Comparison of ENCODE assay signal across 12 cellular contexts in the genomic region with DNA sequence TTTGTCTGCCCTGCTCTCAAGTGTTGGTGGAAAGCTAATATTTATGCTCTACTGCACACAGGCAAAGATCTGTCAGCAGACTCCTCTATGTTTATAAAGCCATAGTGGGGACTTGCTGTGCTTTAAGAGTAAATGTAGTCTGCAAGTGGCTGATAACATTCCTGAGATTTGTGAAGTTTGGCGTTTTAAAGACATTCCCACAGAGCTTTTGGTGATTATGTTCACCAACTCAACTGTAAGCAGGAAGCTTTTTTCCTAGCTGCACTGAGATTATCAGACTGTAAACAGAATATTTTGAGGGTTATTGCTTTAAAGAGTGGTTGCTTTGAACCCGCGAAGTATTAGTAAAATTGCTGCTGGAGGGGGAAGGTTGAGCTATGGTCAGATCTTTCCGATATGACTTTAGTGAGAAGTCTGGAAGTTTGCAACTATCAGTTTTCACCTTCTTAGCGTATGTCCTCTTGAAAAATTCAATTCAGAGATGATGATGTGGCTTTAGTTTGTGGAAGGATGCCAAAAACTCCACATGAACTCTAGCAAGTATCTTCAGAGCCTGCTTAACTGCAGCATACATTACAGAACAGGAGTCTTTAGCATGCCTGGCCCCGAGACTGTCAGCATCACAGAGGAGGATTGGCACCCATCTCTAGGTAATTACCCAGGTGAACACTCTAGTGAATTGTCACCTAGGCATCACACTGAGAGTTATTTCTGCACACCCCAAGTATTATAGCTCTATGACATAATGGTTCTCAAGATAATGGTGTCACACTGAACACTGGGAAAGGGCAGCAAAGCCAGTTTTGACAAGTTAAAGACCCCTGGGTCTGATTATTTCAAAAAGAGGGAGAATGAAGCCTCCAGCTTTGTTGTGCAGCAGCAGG.
DNase-seq lines count a peak whose midpoint lies in the region; ATAC-seq and TF ChIP-seq lines count a peak whose summit lies in the region.
"Had no signal": no experiment of that assay in that cellular context is flagged by ENCODE, and none has a peak within 500 bp of the region (broad histone marks: within the 10 kb centered on the region; RNA-seq: fewer than 3 reads in every experiment).

No MANE protein-coding gene starts in this region.

- in situ Hi-C loops in Caki2 (cut with HindIII; ENCODE audit: low pct_unique_long_range_greater_than_20kb, low sequenced_read_pairs) (no loop called here), astrocyte of the cerebellum (cut with HindIII; ENCODE audit: low sequenced_read_pairs) (no loop called here)

- no peak overlapping the region for H4K8ac ChIP-seq in mesenchymal stem cell (ENCODE audit: low read length)

- no peak for TF ChIP-seq CTCF in astrocyte of the cerebellum (IDR thresholded peaks at IDR 0.05; ENCODE audit: low read depth, low read length, missing control alignments)

- H3K18ac ChIP-seq in mesenchymal stem cell (ENCODE audit: low read depth in 1 of 2, low read length in 2 of 2) = peak overlapping the region in 1 of 2 experiments; percentile 16

- no peak overlapping the region for H2BK5ac ChIP-seq in mesenchymal stem cell (ENCODE audit: low read depth, low read length, poor library complexity, severe bottlenecking)

- no peaks in the 10 kb centered on the region for H3K36me3 ChIP-seq in mesenchymal stem cell (ENCODE audit: control insufficient read depth in 1 of 2, insufficient read depth in 2 of 2, low read depth in 1 of 2, low read length in 2 of 2)
- H3K36me3 ChIP-seq: upper lobe of left lung had no signal

- no peak overlapping the region for H2AFZ ChIP-seq in mesenchymal stem cell (ENCODE audit: low read depth, low read length)

- no peak overlapping the region for H3K9ac ChIP-seq in mesenchymal stem cell (ENCODE audit: low read length)

- no peak for ATAC-seq in GM18873 (IDR thresholded peaks at IDR 0.05; ENCODE audit: low FRiP score, unreplicated experiment)
- ATAC-seq: activated CD8-positive, alpha-beta T cell treated with anti-CD3 and anti-CD28 coated beads for 36 hours; CD8-positive, alpha-beta T cell had no signal

- no peaks in the 10 kb centered on the region for H3K9me3 ChIP-seq in mesenchymal stem cell (ENCODE audit: control insufficient read depth, low read length)
- H3K9me3 ChIP-seq: upper lobe of left lung had no signal

- peak overlapping the region; percentile 78 for H3K27ac ChIP-seq in mesenchymal stem cell (ENCODE audit: low read length, poor library complexity, severe bottlenecking)
- H3K27ac ChIP-seq: skin epidermis, upper lobe of left lung had no signal

- peaks cover 2% of the 10 kb centered on the region for H3K4me1 ChIP-seq in mesenchymal stem cell (ENCODE audit: control insufficient read depth, insufficient read depth, low read depth, low read length)
- H3K4me1 ChIP-seq: upper lobe of left lung had no signal

- WGBS in mesenchymal stem cell = 31% methylated on average over 5 of the region's 6 CpGs

- H3K23ac ChIP-seq in mesenchymal stem cell (ENCODE audit: low read length in 2 of 2) = no peak overlapping the region

- H3K27me3 ChIP-seq in mesenchymal stem cell (ENCODE audit: control insufficient read depth in 1 of 2, insufficient read depth in 1 of 2, low read length in 2 of 2) = no peaks in the 10 kb centered on the region
- H3K27me3 ChIP-seq: upper lobe of left lung had no signal

- H3K79me1 ChIP-seq in mesenchymal stem cell (replicated peaks; ENCODE audit: low read length, poor library complexity, severe bottlenecking) = no peaks in the 10 kb centered on the region

- peak overlapping the region; percentile 31 for H2AK5ac ChIP-seq in mesenchymal stem cell (ENCODE audit: low read length, severe bottlenecking)

- DNase-seq in Caki2 (ENCODE audit: low read depth) (peak; percentile 72), NCI-H1105 treated with DMSO at 0.1 percent for 48 hours (lab: John Stamatoyannopoulos, UW) (peak; percentile 33), astrocyte of the cerebellum (ENCODE audit: low read depth) (peak; percentile 82), mesenchymal stem cell (peak; percentile 85), T-helper 1 cell (no peak), Kasumi-1 (lab: John Stamatoyannopoulos, UW) (no peak)
- no peak for DNase-seq in stimulated activated naive CD4-positive, alpha-beta T cell (lab: John Stamatoyannopoulos, UW)
- DNase-seq: activated CD8-positive, alpha-beta T cell treated with anti-CD3 and anti-CD28 coated beads for 36 hours; CD8-positive, alpha-beta T cell; upper lobe of left lung had no signal

- H2BK15ac ChIP-seq in mesenchymal stem cell (ENCODE audit: low read depth, poor library complexity, severe bottlenecking) = no peak overlapping the region

- no peak overlapping the region for H2BK120ac ChIP-seq in mesenchymal stem cell (ENCODE audit: low read depth, low read length)

- H4K91ac ChIP-seq in mesenchymal stem cell (ENCODE audit: low read length) = no peak overlapping the region

- H3K4ac ChIP-seq in mesenchymal stem cell (ENCODE audit: low read depth in 1 of 2, low read length in 2 of 2) = peak overlapping the region in 1 of 2 experiments; percentile 35

- H3K4me3 ChIP-seq in astrocyte of the cerebellum (ENCODE audit: low read depth, low read length) = no peak overlapping the region
- no peak overlapping the region for H3K4me3 ChIP-seq in mesenchymal stem cell (ENCODE audit: insufficient read depth in 1 of 2, low read depth in 1 of 2, low read length in 2 of 2)
- H3K4me3 ChIP-seq: skin epidermis, upper lobe of left lung had no signal

- no peak overlapping the region for H3K14ac ChIP-seq in mesenchymal stem cell (ENCODE audit: low read length in 2 of 2)

- peak overlapping the region in 1 of 2 experiments; percentile 50 for H2BK12ac ChIP-seq in mesenchymal stem cell (ENCODE audit: low read length in 2 of 2)

- H3K4me2 ChIP-seq in mesenchymal stem cell (ENCODE audit: low read length, poor library complexity, severe bottlenecking) = no peak overlapping the region

Comparison
In these comparisons a context has a peak if more than half of its experiments do, and no peak if none do; other contexts are left out.
1. DNase-seq: peak in Caki2 (single experiment), NCI-H1105 treated with DMSO at 0.1 percent for 48 hours (single experiment), astrocyte of the cerebellum (single experiment) and mesenchymal stem cell (single experiment); none in T-helper 1 cell (0 of 5), stimulated activated naive CD4-positive, alpha-beta T cell (0 of 6) and Kasumi-1 (0 of 2).